Comparison of ENCODE assay signal across 24 cellular contexts in the genomic region with DNA sequence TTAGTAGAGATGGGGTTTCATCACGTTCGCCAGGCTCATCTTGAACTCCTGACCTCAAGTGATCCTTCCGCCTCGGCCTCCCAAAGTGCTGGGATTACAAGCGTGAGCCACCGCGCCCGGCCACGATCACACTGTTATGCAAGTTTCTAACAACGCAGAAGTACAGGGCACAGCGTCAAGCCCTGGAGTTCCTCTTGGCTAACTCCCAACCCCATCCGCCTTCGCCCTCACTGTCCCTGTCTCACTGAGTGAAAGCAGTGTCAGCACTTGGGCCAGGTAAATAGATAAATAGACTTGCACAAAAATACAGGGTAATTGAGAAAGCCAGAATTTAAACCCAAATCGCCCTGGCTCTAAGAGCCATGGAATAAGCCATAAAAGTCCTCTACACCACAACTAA.
"Had no signal": no experiment of that assay in that cellular context is flagged by ENCODE, and none has a peak within 500 bp of the region (broad histone marks: within the 10 kb centered on the region; RNA-seq: fewer than 3 reads in every experiment).

No MANE protein-coding gene starts in this region.

- H3K27ac ChIP-seq: dorsolateral prefrontal cortex, epithelial cell of prostate, gastroesophageal sphincter, heart left ventricle, hepatocyte, left ventricle myocardium inferior, pancreas, suprapubic skin, thyroid gland had no signal

- H3K27me3 ChIP-seq: dorsolateral prefrontal cortex, gastroesophageal sphincter, heart left ventricle, hepatocyte, pancreas, suprapubic skin, thyroid gland had no signal

- ATAC-seq: esophagus mucosa; gastroesophageal sphincter; heart left ventricle; left cardiac atrium; natural killer cell; pancreas; sciatic nerve; stimulated activated naive CD8-positive, alpha-beta T cell treated with anti-CD3 and anti-CD28 coated beads, Interleukin-15, amount 100 ng/mL, for 72 hours had no signal

- H3K4me3 ChIP-seq: dorsolateral prefrontal cortex, gastroesophageal sphincter, heart left ventricle, hepatocyte, left ventricle myocardium inferior, lung, pancreas, smooth muscle cell, suprapubic skin, thyroid gland had no signal

- DNase-seq: dorsolateral prefrontal cortex; effector CD4-positive, alpha-beta T cell; foreskin fibroblast; heart left ventricle; left cardiac atrium; left ventricle myocardium inferior; natural killer cell; pancreas; stimulated activated CD4-positive, alpha-beta T cell treated with anti-CD3 and anti-CD28 coated beads, Interleukin-12 subunit alpha, Interleukin-12 subunit beta, amount 100 ng/mL, for 4 hours; stimulated activated CD4-positive, alpha-beta T cell treated with anti-CD3 and anti-CD28 coated beads, Interleukin-1b, Interleukin-23, amount 100 ng/mL, for 48 hours; stimulated activated CD4-positive, alpha-beta T cell treated with anti-CD3 and anti-CD28 coated beads, Interleukin-4, amount 100 ng/mL, for 1 hour; stimulated activated CD8-positive, alpha-beta memory T cell treated with anti-CD3 and anti-CD28 coated beads, Interleukin-4, amount 100 ng/mL, for 48 hours; stimulated activated naive CD4-positive, alpha-beta T cell; stimulated activated naive CD8-positive, alpha-beta T cell treated with anti-CD3 and anti-CD28 coated beads, Interleukin-15, amount 100 ng/mL, for 72 hours; thyroid gland; trophoblast cell had no signal

- H3K4me1 ChIP-seq: gastroesophageal sphincter, heart left ventricle, left ventricle myocardium inferior, pancreas, suprapubic skin had no signal

- H3K9me3 ChIP-seq: gastroesophageal sphincter, heart left ventricle, left ventricle myocardium inferior, pancreas, suprapubic skin, thyroid gland had no signal
